In genomic region chr1:40877681-40878080, GRCh38 we compare ENCODE assay signal across 8 cellular contexts. TPM values are rescaled to one million over a fixed set of nuclear protein-coding genes. Genes with fewer than 3 reads are reported as not detected.
DNase-seq lines count a peak whose midpoint lies in the region; ATAC-seq and TF ChIP-seq lines count a peak whose summit lies in the region.

No MANE protein-coding gene starts in this region.

- no peak overlapping the region for H3K27ac Mint-ChIP-seq in CD4-positive, alpha-beta T cell

- CTCF ChIA-PET in CD4-positive, alpha-beta T cell (lab: Charles Lee) = no interaction called here

- H3K9me3 ChIP-seq in ascending aorta (peaks cover 0 to 9% of the 10 kb centered on the region in 2 donors), tibial artery (no peaks in the 10 kb centered on the region)
- no peaks in the 10 kb centered on the region for H3K9me3 ChIP-seq in CD4-positive, alpha-beta T cell (ENCODE audit: control insufficient read depth, low read length)

- TF ChIP-seq CTCF in ascending aorta (IDR thresholded peaks at IDR 0.05) = no peak
- no peak for TF ChIP-seq CTCF in kidney epithelial cell (IDR thresholded peaks at IDR 0.05; ENCODE audit: insufficient read depth, low read length, poor library complexity, severe bottlenecking)
- no peak for TF ChIP-seq CTCF in tibial artery (IDR thresholded peaks at IDR 0.05)
- TF ChIP-seq CTCF in CD4-positive, alpha-beta T cell (IDR thresholded peaks at IDR 0.05) = no peak

- H3K27ac ChIP-seq in ascending aorta (peak overlapping the region; percentile 83 to 84), tibial artery (peak overlapping the region; percentile 77 to 82)
- no peak overlapping the region for H3K27ac ChIP-seq in CD4-positive, alpha-beta T cell (ENCODE audit: low read depth, low read length)

- DNase-seq in Daoy (ENCODE audit: low read depth) (peak; percentile 97), MV-4-11 (lab: John Stamatoyannopoulos, UW) (peak; percentile 47), ascending aorta (ENCODE audit: low spot score in 2 of 2) (peak; percentile 81 to 94), kidney epithelial cell (ENCODE audit: low read depth) (peak; percentile 98), tibial artery (peak; percentile 87 to 95), GF-D8 (lab: John Stamatoyannopoulos, UW) (no peak)
- no peak for DNase-seq in CD4-positive, alpha-beta T cell

- H3K36me3 ChIP-seq in ascending aorta (no peaks in the 10 kb centered on the region), kidney epithelial cell (ENCODE audit: control insufficient read depth, insufficient read depth, low read length) (no peaks in the 10 kb centered on the region), tibial artery (peaks cover 0 to 4% (median 0%) of the 10 kb centered on the region in 3 donors)

- H3K4me3 Mint-ChIP-seq in CD4-positive, alpha-beta T cell = no peak overlapping the region

- no peak for ATAC-seq in CD4-positive, alpha-beta T cell (ENCODE audit: poor library complexity)
- ATAC-seq in HG02885 (IDR thresholded peaks at IDR 0.05; ENCODE audit: poor library complexity, unreplicated experiment) = no peak

- peaks cover 2% of the 10 kb centered on the region for H3K9me3 Mint-ChIP-seq in CD4-positive, alpha-beta T cell

- H3K27me3 ChIP-seq in ascending aorta = no peaks in the 10 kb centered on the region
- H3K27me3 ChIP-seq in kidney epithelial cell (ENCODE audit: control insufficient read depth, insufficient read depth, low read length) = no peaks in the 10 kb centered on the region
- H3K27me3 ChIP-seq in tibial artery = no peaks in the 10 kb centered on the region
- H3K27me3 ChIP-seq in CD4-positive, alpha-beta T cell (ENCODE audit: control insufficient read depth, insufficient read depth, low read length) = peaks cover 8% of the 10 kb centered on the region

- peaks cover 16% of the 10 kb centered on the region for H3K4me1 Mint-ChIP-seq in CD4-positive, alpha-beta T cell (ENCODE audit: low read depth)

- intact Hi-C loops in ascending aorta (cut with DNase I) = loop anchor here (5.0 kb wide), 1 partner anchor 65 kb away; no protein-coding TSS in a partner anchor
- intact Hi-C loops in tibial artery (cut with DNase I; ENCODE audit: low total_unique reads) = no loop called here
- intact Hi-C loops in CD4-positive, alpha-beta T cell (cut with DNase I, micrococcal nuclease) = no loop called here

- H3K36me3 Mint-ChIP-seq in CD4-positive, alpha-beta T cell (ENCODE audit: low read depth) = no peaks in the 10 kb centered on the region

- POLR2A ChIA-PET in CD4-positive, alpha-beta T cell (lab: Charles Lee) = interaction anchor here (3.3 kb wide), 1 partner anchor 16 kb away, joined by 23 read pairs; the partner anchor contains the start of gene CITED4

- H3K4me3 ChIP-seq in ascending aorta (no peak overlapping the region), kidney epithelial cell (ENCODE audit: low read depth, low read length) (no peak overlapping the region), tibial artery (no peak overlapping the region)

- H3K27me3 Mint-ChIP-seq in CD4-positive, alpha-beta T cell = peaks cover 11% of the 10 kb centered on the region

- H3K4me1 ChIP-seq in ascending aorta (peaks cover 0 to 24% of the 10 kb centered on the region in 2 donors), tibial artery (peaks cover 0 to 27% (median 15%) of the 10 kb centered on the region in 4 donors)

RNA-seq across cellular contexts. Expression of gene CITED4, which starts 15.5 kb away (rescaled TPM):
- 5.8 and 18.7 TPM in 2 replicates for total RNA-seq in Daoy (2014; rRNA removed; shearing (Covaris generic))
- total RNA-seq in ascending aorta = 47.6 TPM
- total RNA-seq in kidney epithelial cell = 31.0 and 48.6 TPM in 2 replicates
- total RNA-seq in CD4-positive, alpha-beta T cell = 10 to 100 TPM; 51.6 to 52.0 TPM

Comparison
In these comparisons a context has a peak if more than half of its experiments do, and no peak if none do; other contexts are left out.
1. DNase-seq: peak in Daoy (single experiment), MV-4-11 (single experiment), ascending aorta (2 of 2), kidney epithelial cell (single experiment) and tibial artery (2 of 2); none in GF-D8 (single experiment) and CD4-positive, alpha-beta T cell (0 of 10).